Comparison of ENCODE assay signal across 13 cellular contexts in genomic region chr6:32977272-32977952, GRCh38. TPM values are rescaled to one million over a fixed set of nuclear protein-coding genes. Genes with fewer than 3 reads are reported as not detected.
DNase-seq lines count a peak whose midpoint lies in the region; TF ChIP-seq lines count a peak whose summit lies in the region.
"Had no signal": no experiment of that assay in that cellular context is flagged by ENCODE, and none has a peak within 500 bp of the region (broad histone marks: within the 10 kb centered on the region; RNA-seq: fewer than 3 reads in every experiment).

No MANE protein-coding gene starts in this region.

- H3K9ac ChIP-seq in BLaER1 treated with 17β-estradiol and CSF1 and Interleukin-3, amounts not matched to agents 10 nM and 100 nM = peak overlapping the region in 8 of 11 experiments; percentile 1 to 92 (median 8); a peak in 7 of 22 replicates
- H3K9ac ChIP-seq in H9 (ENCODE audit: extremely low read depth, insufficient read length, low read length) (no peak overlapping the region), adipocyte (ENCODE audit: low read length) (peak overlapping the region; percentile 98)
- H3K9ac ChIP-seq: parathyroid adenoma had no signal

- in situ Hi-C loops in KBM-7 (cut with MboI; ENCODE audit: low pct_unique_long_range_greater_than_20kb, low sequenced_read_pairs) = no loop called here

- peaks cover 0 to 11% (median 6%) of the 10 kb centered on the region in 11 experiments; a peak in 10 of 22 replicates for H3K9me3 ChIP-seq in BLaER1 treated with 17β-estradiol and CSF1 and Interleukin-3, amounts not matched to agents 10 nM and 100 nM (replicated peaks in 1 of 11)
- H3K9me3 ChIP-seq in H9 (ENCODE audit: control insufficient read depth, low read depth, low read length) = no peaks in the 10 kb centered on the region
- H3K9me3 ChIP-seq in adipocyte (ENCODE audit: control insufficient read depth, low read length) = no peaks in the 10 kb centered on the region

- H2BK20ac ChIP-seq in H9 (ENCODE audit: low read depth, low read length, poor library complexity, severe bottlenecking) = no peak overlapping the region

- H3K36me3 ChIP-seq in BLaER1 treated with 17β-estradiol and CSF1 and Interleukin-3, amounts not matched to agents 10 nM and 100 nM = peaks cover 100% of the 10 kb centered on the region in 11 experiments
- peaks cover 96% of the 10 kb centered on the region for H3K36me3 ChIP-seq in adipocyte (ENCODE audit: control insufficient read depth, insufficient read depth, low read length, severe bottlenecking)

- H3K27ac Mint-ChIP-seq in H9 (peak overlapping the region in 2 of 3 experiments; percentile 34 to 75; a peak in 3 of 7 replicates), nephron progenitor cell (peak overlapping the region; percentile 94)

- no peak overlapping the region for H3K27ac ChIP-seq in BLaER1 treated with 17β-estradiol and CSF1 and Interleukin-3, amounts not matched to agents 10 nM and 100 nM
- H3K27ac ChIP-seq in H9 (ENCODE audit: insufficient read length, low read depth, low read length) = no peak overlapping the region
- H3K27ac ChIP-seq: parathyroid adenoma had no signal

- no peak overlapping the region for H3K56ac ChIP-seq in H9 (ENCODE audit: insufficient read length, low read depth, low read length)

- peak overlapping the region; percentile 56 for H4K8ac ChIP-seq in H9 (replicated peaks; ENCODE audit: insufficient read length, low read depth, low read length)

- no peak overlapping the region for H4K91ac ChIP-seq in H9 (ENCODE audit: insufficient read length, low read depth, low read length)

- no peak overlapping the region for H2AFZ ChIP-seq in H9 (ENCODE audit: low read length)
- H2AFZ ChIP-seq: parathyroid adenoma had no signal

- H3K4me1 ChIP-seq in BLaER1 treated with 17β-estradiol and CSF1 and Interleukin-3, amounts not matched to agents 10 nM and 100 nM = peaks cover 39 to 70% (median 55%) of the 10 kb centered on the region in 10 experiments
- H3K4me1 ChIP-seq in H9 (ENCODE audit: insufficient read depth, low read length) (no peaks in the 10 kb centered on the region), adipocyte (ENCODE audit: control insufficient read depth, insufficient read depth, low read length) (peaks cover 59% of the 10 kb centered on the region)

- no peak overlapping the region for H3K23ac ChIP-seq in H9 (ENCODE audit: insufficient read length, low read depth, low read length)

- H3K4me3 ChIP-seq in BLaER1 treated with 17β-estradiol and CSF1 and Interleukin-3, amounts not matched to agents 10 nM and 100 nM = peak overlapping the region in 4 of 10 experiments; percentile 10 to 95 (median 53); a peak in 3 of 20 replicates
- H3K4me3 ChIP-seq in adipocyte (ENCODE audit: low read length) = peak overlapping the region; percentile 98

- no peak overlapping the region for H2BK15ac ChIP-seq in H9 (ENCODE audit: low read depth, low read length)

- H4K5ac ChIP-seq in H9 (ENCODE audit: insufficient read length, low read depth, low read length) = peak overlapping the region; percentile 16

- no peak overlapping the region for H3K4ac ChIP-seq in H9 (ENCODE audit: low read depth, low read length)

- H3K27me3 ChIP-seq in BLaER1 treated with 17β-estradiol and CSF1 and Interleukin-3, amounts not matched to agents 10 nM and 100 nM = no peaks in the 10 kb centered on the region
- H3K27me3 ChIP-seq in H9 (ENCODE audit: insufficient read depth, low read length) (no peaks in the 10 kb centered on the region), adipocyte (replicated peaks; ENCODE audit: control insufficient read depth, insufficient read depth, low read length) (no peaks in the 10 kb centered on the region)

- H3K79me1 ChIP-seq in H9 (ENCODE audit: insufficient read depth, low read depth, low read length, poor library complexity, severe bottlenecking) = peaks cover 20% of the 10 kb centered on the region

- peak overlapping the region; percentile 85 to 99 (median 96); a peak in 17 of 22 replicates for H3K4me2 ChIP-seq in BLaER1 treated with 17β-estradiol and CSF1 and Interleukin-3, amounts not matched to agents 10 nM and 100 nM
- no peak overlapping the region for H3K4me2 ChIP-seq in H9 (ENCODE audit: insufficient read depth, insufficient read length, low read length)

- peaks cover 100% of the 10 kb centered on the region in 11 experiments for H4K20me1 ChIP-seq in BLaER1 treated with 17β-estradiol and CSF1 and Interleukin-3, amounts not matched to agents 10 nM and 100 nM
- no peaks in the 10 kb centered on the region for H4K20me1 ChIP-seq in H9 (ENCODE audit: control insufficient read depth, insufficient read depth, insufficient read length)

- H3K23me2 ChIP-seq in H9 (ENCODE audit: insufficient read length, low read depth, low read length, poor library complexity, severe bottlenecking) = peaks cover 12% of the 10 kb centered on the region

- H3K9me3 Mint-ChIP-seq in H9 (peaks cover 7 to 9% of the 10 kb centered on the region in 2 experiments), nephron progenitor cell (no peaks in the 10 kb centered on the region)

- H3K14ac ChIP-seq in H9 (ENCODE audit: insufficient read depth, low read length) = no peak overlapping the region

- H3K27me3 Mint-ChIP-seq in H9 (ENCODE audit: low read depth) (peaks cover 3% of the 10 kb centered on the region), nephron progenitor cell (ENCODE audit: low read depth, poor library complexity) (peaks cover 14% of the 10 kb centered on the region)

- no CpG with 5 or more reads among the region's 10 CpGs for WGBS in H9 (ENCODE audit: extremely low coverage, insufficient read length, low lambda C conversion rate)

- H3K4me1 Mint-ChIP-seq in H9 = peaks cover 23 to 59% of the 10 kb centered on the region in 2 experiments
- H3K4me1 Mint-ChIP-seq in nephron progenitor cell = peaks cover 80% of the 10 kb centered on the region

- H2AK5ac ChIP-seq in H9 (ENCODE audit: insufficient read length, low read length) = no peak overlapping the region

- H3K4me3 Mint-ChIP-seq in H9 (peak overlapping the region in 1 of 2 experiments; percentile 5; a peak in 1 of 5 replicates), nephron progenitor cell (peak overlapping the region; percentile 46)

- H3K36me3 Mint-ChIP-seq in H9 (ENCODE audit: insufficient read depth in 1 of 3, low read depth in 3 of 3) (peaks cover 91 to 98% (median 93%) of the 10 kb centered on the region in 3 experiments), nephron progenitor cell (ENCODE audit: low read depth) (peaks cover 100% of the 10 kb centered on the region)

- no peak overlapping the region for H2BK120ac ChIP-seq in H9 (ENCODE audit: low read depth, low read length, poor library complexity, severe bottlenecking)

- DNase-seq in H9 (no peak), adipocyte (ENCODE audit: low read depth) (no peak), nephron progenitor cell (no peak), KBM-7 (no peak)
- no peak for DNase-seq in stimulated activated CD4-positive, alpha-beta T cell treated with anti-CD3 and anti-CD28 coated beads, Interleukin-15, amount 100 ng/mL, for 24 hours
- no peak for DNase-seq in stimulated activated CD4-positive, alpha-beta T cell treated with anti-CD3 and anti-CD28 coated beads, Interleukin-12 subunit alpha, Interleukin-12 subunit beta, amount 100 ng/mL, for 4 hours
- no peak for DNase-seq in stimulated activated CD4-positive, alpha-beta T cell treated with anti-CD3 and anti-CD28 coated beads, Interleukin-1b, Interleukin-23, amount 100 ng/mL, for 48 hours
- DNase-seq: DMS153, NCI-H1436 treated with DMSO at 0.1 percent for 48 hours had no signal

- H2BK5ac ChIP-seq in H9 (ENCODE audit: insufficient read length, low read length) = no peak overlapping the region

- H3T11ph ChIP-seq in H9 (ENCODE audit: low read length) = no peak overlapping the region

- peaks cover 40% of the 10 kb centered on the region for H3K79me2 ChIP-seq in H9 (ENCODE audit: insufficient read depth, low read length)

- TF ChIP-seq CTCF in H9 (conservative IDR thresholded peaks at IDR 0.05) (no peak), nephron progenitor cell (IDR thresholded peaks at IDR 0.05) (no peak)

- no peak overlapping the region for H2BK12ac ChIP-seq in H9 (ENCODE audit: insufficient read length, low read depth, low read length)

- H3K18ac ChIP-seq in H9 (ENCODE audit: insufficient read length, low read depth, low read length) = no peak overlapping the region

RNA-seq across cellular contexts. Expression of gene BRD2, which starts 9.0 kb away (rescaled TPM):
- 244 and 252 TPM in 2 replicates for total RNA-seq in H9 (2021)

RNA-seq across cellular contexts. Expression of gene HLA-DMA, which starts 24.5 kb away (rescaled TPM):
- 6.6 and 7.5 TPM in 2 replicates for total RNA-seq in H9 (2021)

RNA-seq across cellular contexts. Expression of gene HLA-DOA, which starts 32.0 kb away (rescaled TPM):
- 15.3 and 15.6 TPM in 2 replicates for total RNA-seq in H9 (2021)
- total RNA-seq: dermis microvascular lymphatic vessel endothelial cell, glomerular endothelial cell had no signal

RNA-seq across cellular contexts. Expression of gene HLA-DMB, which starts 36.6 kb away (rescaled TPM):
- 1.5 and 1.7 TPM in 2 replicates for total RNA-seq in H9 (2021)
